ENCODE assay signal across 23 cellular contexts in the genomic region with DNA sequence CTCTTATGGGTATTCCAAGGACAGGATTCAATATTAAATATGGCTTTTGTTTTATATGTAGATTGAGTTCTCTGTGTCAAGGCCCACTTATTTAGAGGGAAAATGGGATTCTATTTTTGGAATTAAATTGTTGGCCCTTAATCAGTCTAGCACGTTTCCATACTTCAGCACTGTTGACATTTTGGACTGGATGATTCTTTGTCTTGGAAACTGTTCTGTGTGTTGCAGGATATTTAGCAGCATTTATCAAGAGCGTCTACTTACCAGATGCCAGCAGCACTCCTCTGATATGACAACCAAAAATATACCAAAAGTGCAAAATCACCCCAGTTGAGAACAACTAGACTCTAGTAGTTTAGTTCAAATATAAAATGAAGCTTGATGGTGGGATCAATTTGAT.
DNase-seq lines count a peak whose midpoint lies in the region; ATAC-seq, FAIRE-seq and TF ChIP-seq lines count a peak whose summit lies in the region.
"Had no signal": no experiment of that assay in that cellular context is flagged by ENCODE, and none has a peak within 500 bp of the region (broad histone marks: within the 10 kb centered on the region; RNA-seq: fewer than 3 reads in every experiment).

No MANE protein-coding gene starts in this region.

- POLR2A ChIA-PET in K562 (lab: Yijun Ruan, JAX), result no interaction called here

- H3K79me2 ChIP-seq in K562 (ENCODE audit: control insufficient read depth, insufficient read depth, low read length), result no peaks in the 10 kb centered on the region

- H3K27ac ChIP-seq in K562 (ENCODE audit: extremely low read depth, low read depth, low read length), result no peak overlapping the region
- no peak overlapping the region for H3K27ac ChIP-seq in esophagus squamous epithelium
- H3K27ac ChIP-seq: A549 had no signal

- ATAC-seq in Right ventricle myocardium superior (ENCODE audit: poor library complexity) (peak; percentile 64), K562 (no peak)
- ATAC-seq: A549, GM23338 had no signal

- no peak for DNase-seq in Right ventricle myocardium superior
- DNase-seq in cardiac septum (ENCODE audit: low spot score), result no peak
- DNase-seq in Ammon's horn (ENCODE audit: low spot score), result peak; percentile 12
- DNase-seq in K562 (ENCODE audit: extremely low read depth in 1 of 4, low spot score in 3 of 4), result no peak
- no peak for DNase-seq in GOT3 (lab: John Stamatoyannopoulos, UW)
- DNase-seq in esophagus squamous epithelium (lab: John Stamatoyannopoulos, UW), result no peak
- DNase-seq: 8988T; ACHN; AML-193; C1 segment of cervical spinal cord; Calu3; CD4-positive, alpha-beta memory T cell; COR-L47; DMS53; DMS79 treated with DMSO at 0.1 percent for 48 hours; GF-D8; HFFc6 had no signal

- TF ChIP-seq RAD21 in K562 (CRISPR knock-in tag; conservative IDR thresholded peaks at IDR 0.05 in 1 of 2, IDR thresholded peaks at IDR 0.05 in 1 of 2), result no peak

- TF ChIP-seq POLR2A in K562 (conservative IDR thresholded peaks at IDR 0.05) (no peak), esophagus squamous epithelium (IDR thresholded peaks at IDR 0.05) (no peak)

- CTCF ChIA-PET in K562 (lab: Yijun Ruan, JAX; ENCODE audit: low intra/inter-chr PET ratio), result no interaction called here

- H3K9me3 ChIP-seq in K562 (replicated peaks; ENCODE audit: control insufficient read depth, insufficient read depth, low read depth, low read length) (peaks cover 6% of the 10 kb centered on the region; the same call in 1 of the 2 replicates), esophagus squamous epithelium (peaks cover 0 to 7% (median 0%) of the 10 kb centered on the region in 3 donors)
- H3K9me3 ChIP-seq: A549, HAP-1 had no signal

- in situ Hi-C loops in K562 (cut with MboI), result no loop called here

- H2AFZ ChIP-seq in K562 (ENCODE audit: low read depth, low read length), result no peak overlapping the region
- H2AFZ ChIP-seq: GM23338 had no signal

- H3K4me1 ChIP-seq in K562 (replicated peaks in 1 of 2; ENCODE audit: control insufficient read depth in 2 of 2, insufficient read depth in 2 of 2, low read length in 2 of 2) (no peaks in the 10 kb centered on the region), esophagus squamous epithelium (no peaks in the 10 kb centered on the region)
- H3K4me1 ChIP-seq: A549, HAP-1 had no signal

- TF ChIP-seq CTCF in K562 (IDR thresholded peaks at IDR 0.05 in 2 of 3, conservative IDR thresholded peaks at IDR 0.05 in 1 of 3; ENCODE audit: insufficient read depth in 2 of 3, low read depth in 1 of 3, low read length in 3 of 3) (no peak), esophagus squamous epithelium (IDR thresholded peaks at IDR 0.05) (no peak)

- no peak overlapping the region for H3K9ac ChIP-seq in K562 (ENCODE audit: insufficient read depth in 1 of 2, low read depth in 2 of 2, low read length in 2 of 2)

- H3K27me3 ChIP-seq in K562 (ENCODE audit: control insufficient read depth in 2 of 2, insufficient read depth in 2 of 2, low read length in 2 of 2) (no peaks in the 10 kb centered on the region), esophagus squamous epithelium (no peaks in the 10 kb centered on the region)

- BruUV-seq in K562 (replicated peaks; lab: Mats Ljungman, UMichigan), result no TSS peak

- no peaks in the 10 kb centered on the region for H4K20me1 ChIP-seq in K562 (replicated peaks; ENCODE audit: control insufficient read depth, insufficient read depth, low read length)

- 17% methylated on average over 2 of the region's 2 CpGs for WGBS in K562 (ENCODE audit: insufficient coverage, low coverage, missing lambda C conversion rate)
- WGBS in esophagus squamous epithelium, 2 donors, result 40 to 42% methylated on average over 2 of the region's 2 CpGs

- no peak overlapping the region for H3K4me2 ChIP-seq in K562 (ENCODE audit: insufficient read depth, low read length)
- H3K4me2 ChIP-seq: A549, GM23338 had no signal

- H3K4me3 ChIP-seq in K562 (no peak overlapping the region), esophagus squamous epithelium (no peak overlapping the region)
- H3K4me3 ChIP-seq: A549, GM23338, HAP-1 had no signal

- no peak for TF ChIP-seq EP300 in K562 (IDR thresholded peaks at IDR 0.05; ENCODE audit: low read length)

- H3K9me1 ChIP-seq in K562 (ENCODE audit: control insufficient read depth, insufficient read depth, low read length), result no peaks in the 10 kb centered on the region

- no peak for FAIRE-seq in K562 (lab: Jason Lieb, UNC)
- FAIRE-seq: A549, GM12891, GM18507, H54 had no signal

- H3K36me3 ChIP-seq in K562 (ENCODE audit: control insufficient read depth, insufficient read depth, low read length), result no peaks in the 10 kb centered on the region
- H3K36me3 ChIP-seq in esophagus squamous epithelium, result no peaks in the 10 kb centered on the region
- H3K36me3 ChIP-seq: HAP-1 had no signal

- intact Hi-C loops in Right ventricle myocardium superior (cut with DNase I) (no loop called here), cardiac septum (cut with DNase I) (no loop called here), K562 (cut with micrococcal nuclease) (no loop called here), esophagus squamous epithelium (cut with DNase I) (no loop called here)

TF ChIP-seq in K562, 482 proteins besides CTCF, POLR2A, EP300 and RAD21:
- TF ChIP-seq TCF3 (CRISPR knock-in tag; IDR thresholded peaks at IDR 0.05) (0 out of 2 replicates have a peak, but pooled peaks have one; percentile 17), MTA1 (IDR thresholded peaks at IDR 0.05; ENCODE audit: borderline replicate concordance) (no peak)
